In the genomic region with DNA sequence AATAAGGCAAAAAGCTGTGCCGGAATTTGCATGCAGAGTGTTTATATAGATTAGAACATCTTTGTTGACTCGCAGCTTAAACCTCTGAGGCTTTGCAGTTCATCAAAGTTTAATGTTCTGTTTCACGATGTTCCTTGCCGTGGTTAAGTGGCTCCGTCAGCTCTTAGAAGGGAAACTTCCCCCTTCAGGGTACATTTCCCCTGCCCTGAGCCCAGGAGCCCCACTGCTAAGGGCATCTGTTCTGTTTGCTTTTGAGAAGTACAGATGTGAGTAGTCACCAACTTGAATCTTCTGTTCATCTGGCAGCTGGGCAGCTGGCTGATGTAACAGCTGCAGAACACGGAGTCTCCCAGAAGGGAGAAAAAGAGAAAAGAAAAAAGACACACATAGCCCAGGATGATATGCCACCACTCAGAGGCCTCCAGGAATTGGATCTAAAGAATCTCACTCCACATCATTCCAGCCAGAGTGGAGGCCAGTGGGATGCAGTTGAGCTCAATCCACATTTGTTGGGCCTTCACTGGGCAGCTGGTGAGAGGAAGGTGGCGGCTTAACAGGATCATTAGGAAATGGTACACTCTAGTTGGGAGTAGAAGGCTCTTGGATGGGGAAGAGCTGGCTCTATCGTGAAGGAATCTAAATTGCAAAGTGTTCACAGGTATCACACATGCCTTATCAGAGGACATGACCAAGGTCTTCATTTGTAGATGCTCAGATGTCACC, we compare ENCODE assay signal across 8 cellular contexts.
A peak's percentile ranks its signal among the peaks of the same experiment; 100 is the strongest.
DNase-seq lines count a peak whose midpoint lies in the region; ATAC-seq and TF ChIP-seq lines count a peak whose summit lies in the region.

No MANE protein-coding gene starts in this region.

- H3K27ac Mint-ChIP-seq in T-helper 2 cell treated with Interferon-gamma antibody and Interleukin-4, amounts not matched to agents 5 μg/mL and 100 μg/mL, for 36 hours: peak overlapping the region; percentile 88
- H3K27ac Mint-ChIP-seq in endothelial cell (ENCODE audit: unreplicated experiment): no peak overlapping the region

- H3K4me1 Mint-ChIP-seq in T-helper 2 cell treated with Interferon-gamma antibody and Interleukin-4, amounts not matched to agents 5 μg/mL and 100 μg/mL, for 36 hours (ENCODE audit: low read depth): peaks cover 68% of the 10 kb centered on the region
- peaks cover 10% of the 10 kb centered on the region for H3K4me1 Mint-ChIP-seq in endothelial cell (ENCODE audit: unreplicated experiment)

- H3K9me3 Mint-ChIP-seq in T-helper 2 cell treated with Interferon-gamma antibody and Interleukin-4, amounts not matched to agents 5 μg/mL and 100 μg/mL, for 36 hours: peaks cover 10% of the 10 kb centered on the region
- H3K9me3 Mint-ChIP-seq in endothelial cell (ENCODE audit: unreplicated experiment): no peaks in the 10 kb centered on the region

- no peaks in the 10 kb centered on the region for H3K27me3 Mint-ChIP-seq in T-helper 2 cell treated with Interferon-gamma antibody and Interleukin-4, amounts not matched to agents 5 μg/mL and 100 μg/mL, for 36 hours (ENCODE audit: low read depth)
- H3K27me3 Mint-ChIP-seq in endothelial cell (ENCODE audit: unreplicated experiment): peaks cover 1% of the 10 kb centered on the region

- H3K4me3 Mint-ChIP-seq in T-helper 2 cell treated with Interferon-gamma antibody and Interleukin-4, amounts not matched to agents 5 μg/mL and 100 μg/mL, for 36 hours: peak overlapping the region; percentile 47
- H3K4me3 Mint-ChIP-seq in endothelial cell (ENCODE audit: unreplicated experiment): no peak overlapping the region

- POLR2A ChIA-PET in HEK293T (lab: Yijun Ruan, JAX): interaction anchor here (0.9 to 1.3 kb wide), 2 partner anchors 59 to 178 kb away, joined by 3 to 5 read pairs; no protein-coding TSS in a partner anchor

- no peak for TF ChIP-seq CTCF in endothelial cell (IDR thresholded peaks at IDR 0.05; ENCODE audit: unreplicated experiment)

- peak; percentile 65 for DNase-seq in Ammon's horn (ENCODE audit: low spot score)
- peak; percentile 55 for DNase-seq in T-helper 2 cell treated with Interferon-gamma antibody and Interleukin-4, amounts not matched to agents 5 μg/mL and 100 μg/mL, for 36 hours (ENCODE audit: low spot score)
- no peak for DNase-seq in left lobe of liver (ENCODE audit: low spot score)
- DNase-seq in ureter (ENCODE audit: low spot score): peak; percentile 56
- no peak for DNase-seq in HEK293T (ENCODE audit: extremely low spot score)
- no peak for DNase-seq in endothelial cell (ENCODE audit: low spot score)
- DNase-seq in NK-92 treated with Interleukin-12 subunit alpha and Interleukin-12 subunit beta, amount 100 ng/mL, for 24 hours (lab: John Stamatoyannopoulos, UW): no peak

- peak; percentile 53 for ATAC-seq in GM21723 (IDR thresholded peaks at IDR 0.05; ENCODE audit: unreplicated experiment)
- peak; percentile 59 for ATAC-seq in left lobe of liver

- peaks cover 24% of the 10 kb centered on the region for H3K36me3 Mint-ChIP-seq in T-helper 2 cell treated with Interferon-gamma antibody and Interleukin-4, amounts not matched to agents 5 μg/mL and 100 μg/mL, for 36 hours (ENCODE audit: low read depth)
- no peaks in the 10 kb centered on the region for H3K36me3 Mint-ChIP-seq in endothelial cell (ENCODE audit: low read depth, unreplicated experiment)

- CTCF ChIA-PET in HEK293T (lab: Yijun Ruan, JAX): interaction anchor here (1.2 kb wide), 2 partner anchors 17 to 19 kb away, joined by 3 to 4 read pairs; no protein-coding TSS in a partner anchor

TF ChIP-seq in HEK293T, 16 proteins besides CTCF, POLR2A, EP300 and RAD21:
- TF ChIP-seq, protein P1, sequence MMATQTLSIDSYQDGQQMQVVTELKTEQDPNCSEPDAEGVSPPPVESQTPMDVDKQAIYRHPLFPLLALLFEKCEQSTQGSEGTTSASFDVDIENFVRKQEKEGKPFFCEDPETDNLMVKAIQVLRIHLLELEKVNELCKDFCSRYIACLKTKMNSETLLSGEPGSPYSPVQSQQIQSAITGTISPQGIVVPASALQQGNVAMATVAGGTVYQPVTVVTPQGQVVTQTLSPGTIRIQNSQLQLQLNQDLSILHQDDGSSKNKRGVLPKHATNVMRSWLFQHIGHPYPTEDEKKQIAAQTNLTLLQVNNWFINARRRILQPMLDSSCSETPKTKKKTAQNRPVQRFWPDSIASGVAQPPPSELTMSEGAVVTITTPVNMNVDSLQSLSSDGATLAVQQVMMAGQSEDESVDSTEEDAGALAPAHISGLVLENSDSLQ (IDR thresholded peaks at IDR 0.05): no peak
- TF ChIP-seq HDGF (IDR thresholded peaks at IDR 0.05; ENCODE audit: borderline replicate concordance) (no peak), NFRKB (IDR thresholded peaks at IDR 0.05) (no peak), L3MBTL2 (conservative IDR thresholded peaks at IDR 0.05) (no peak), TARDBP (IDR thresholded peaks at IDR 0.05) (no peak), FOXK2 (IDR thresholded peaks at IDR 0.05) (no peak), ZNF384 (IDR thresholded peaks at IDR 0.05) (no peak), SUZ12 (IDR thresholded peaks at IDR 0.05) (no peak), ARNT (IDR thresholded peaks at IDR 0.05) (no peak), BHLHE40 (IDR thresholded peaks at IDR 0.05; ENCODE audit: borderline replicate concordance) (no peak)

Comparison
In these comparisons a context has a peak if more than half of its experiments do, and no peak if none do; other contexts are left out.
1. DNase-seq: peak in Ammon's horn (single experiment), T-helper 2 cell treated with Interferon-gamma antibody and Interleukin-4, amounts not matched to agents 5 μg/mL and 100 μg/mL, for 36 hours (single experiment) and ureter (single experiment); none in left lobe of liver (single experiment), HEK293T (single experiment), endothelial cell (single experiment) and NK-92 treated with Interleukin-12 subunit alpha and Interleukin-12 subunit beta, amount 100 ng/mL, for 24 hours (single experiment).